Comparison of ENCODE assay signal across 13 cellular contexts in the genomic region with DNA sequence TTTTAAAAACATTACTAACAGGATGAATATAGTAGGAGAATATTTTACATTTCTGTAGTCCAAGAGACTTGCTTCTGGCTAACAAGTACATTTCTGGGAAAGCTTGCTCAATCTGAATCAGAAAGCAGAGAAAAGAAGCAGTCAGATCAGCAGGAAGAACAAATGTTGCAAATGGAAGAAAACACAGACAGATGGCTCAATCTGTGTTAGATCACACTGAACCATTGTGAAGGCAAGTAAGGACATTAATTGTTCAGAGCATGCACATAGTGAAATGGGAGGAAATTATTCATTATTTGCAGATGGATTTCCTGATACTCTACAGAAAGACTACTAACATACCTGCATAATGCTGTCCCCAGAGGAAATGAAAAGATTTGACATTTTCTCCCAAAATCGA.
DNase-seq lines count a peak whose midpoint lies in the region.
"Had no signal": no experiment of that assay in that cellular context is flagged by ENCODE, and none has a peak within 500 bp of the region (broad histone marks: within the 10 kb centered on the region; RNA-seq: fewer than 3 reads in every experiment).

No MANE protein-coding gene starts in this region.

- DNase-seq in Ammon's horn (ENCODE audit: low spot score), result peak; percentile 89
- peak; percentile 87 for DNase-seq in NCI-H2171 treated with DMSO at 0.1 percent for 48 hours (lab: John Stamatoyannopoulos, UW)
- peak; percentile 21 for DNase-seq in epidermal melanocyte (ENCODE audit: insufficient read length, low spot score)
- DNase-seq in middle frontal gyrus (ENCODE audit: extremely low spot score, low spot score), result peak; percentile 58
- DNase-seq in activated gamma-delta T cell treated with Interleukin-2 at 50 U/mL for 16 hours, result no peak
- DNase-seq in COR-L47 (lab: John Stamatoyannopoulos, UW), result no peak
- no peak for DNase-seq in SK-N-DZ (ENCODE audit: low spot score)
- DNase-seq in NCI-H1436 treated with DMSO at 0.1 percent for 48 hours (lab: John Stamatoyannopoulos, UW), result no peak
- DNase-seq: BE2C, HCEC 1CT, lower lobe of right lung, NCI-H510A treated with DMSO at 0.1 percent for 48 hours, occipital lobe had no signal

Comparison
In these comparisons a context has a peak if more than half of its experiments do, and no peak if none do; other contexts are left out.
1. DNase-seq: peak in Ammon's horn (single experiment), NCI-H2171 treated with DMSO at 0.1 percent for 48 hours (single experiment), epidermal melanocyte (single experiment) and middle frontal gyrus (single experiment); none in activated gamma-delta T cell treated with Interleukin-2 at 50 U/mL for 16 hours (single experiment), COR-L47 (single experiment), SK-N-DZ (single experiment) and NCI-H1436 treated with DMSO at 0.1 percent for 48 hours (single experiment).